Comparison of ENCODE assay signal across 24 cellular contexts in genomic region chr15:92029104-92029466, GRCh38.
DNase-seq lines count a peak whose midpoint lies in the region; ATAC-seq and TF ChIP-seq lines count a peak whose summit lies in the region.
"Had no signal": no experiment of that assay in that cellular context is flagged by ENCODE, and none has a peak within 500 bp of the region (broad histone marks: within the 10 kb centered on the region; RNA-seq: fewer than 3 reads in every experiment).

No MANE protein-coding gene starts in this region.

- H3K4me3 ChIP-seq in gastroesophageal sphincter (no peak overlapping the region), psoas muscle (no peak overlapping the region), tibial nerve (no peak overlapping the region)
- H3K4me3 ChIP-seq: BLaER1 treated with 17β-estradiol and CSF1 and Interleukin-3, amounts not matched to agents 10 nM and 100 nM had no signal

- ATAC-seq in SK-N-SH treated with all-trans-retinoic acid at 6 μM for 48 hours = peak; percentile 33; the same call in 2 of the 3 replicates
- peak; percentile 54 for ATAC-seq in gastroesophageal sphincter
- peak in 1 of 4 donors; percentile 32 for ATAC-seq in psoas muscle
- no peak for ATAC-seq in GM21786 (IDR thresholded peaks at IDR 0.05; ENCODE audit: unreplicated experiment)
- no peak for ATAC-seq in HG02610 (IDR thresholded peaks at IDR 0.05; ENCODE audit: unreplicated experiment)
- ATAC-seq: activated CD4-positive, CD25-positive, alpha-beta regulatory T cell treated with anti-CD3 and anti-CD28 coated beads, Interleukin-2, amount 50 U/mL, for 24 hours; stimulated activated effector memory CD8-positive, alpha-beta T cell treated with anti-CD3 and anti-CD28 coated beads, Interleukin-12 subunit alpha, Interleukin-12 subunit beta, amount 100 ng/mL, for 72 hours had no signal

- peaks cover 5% of the 10 kb centered on the region for H3K27me3 Mint-ChIP-seq in HFFc6 (ENCODE audit: insufficient read depth)
- H3K27me3 Mint-ChIP-seq: activated naive CD4-positive, alpha-beta T cell treated with anti-CD3 and anti-CD28 coated beads, Interleukin-2, amount 10 ng/mL, durations not matched to agents 7 days and 5 days; activated T-cell treated with anti-CD3 and anti-CD28 coated beads, Interleukin-2, amount 50 U/mL, for 24 hours had no signal

- TF ChIP-seq POLR2A in gastroesophageal sphincter (IDR thresholded peaks at IDR 0.05) (no peak), tibial nerve (IDR thresholded peaks at IDR 0.05) (no peak)

- no peak overlapping the region for H3K27ac Mint-ChIP-seq in HFFc6
- H3K27ac Mint-ChIP-seq: activated naive CD4-positive, alpha-beta T cell treated with anti-CD3 and anti-CD28 coated beads, Interleukin-2, amount 10 ng/mL, durations not matched to agents 7 days and 5 days; activated T-cell treated with anti-CD3 and anti-CD28 coated beads, Interleukin-2, amount 50 U/mL, for 24 hours; endodermal cell; stimulated activated effector memory CD8-positive, alpha-beta T cell treated with anti-CD3 and anti-CD28 coated beads, Interleukin-12 subunit alpha, Interleukin-12 subunit beta, amount 100 ng/mL, for 72 hours had no signal

- DNase-seq in psoas muscle (no peak), tibial nerve (ENCODE audit: low spot score in 2 of 2) (no peak), C1 segment of cervical spinal cord (lab: John Stamatoyannopoulos, UW) (no peak), HFFc6 (no peak)
- DNase-seq: ACHN; activated naive CD4-positive, alpha-beta T cell treated with anti-CD3 and anti-CD28 coated beads, Interleukin-2, amount 10 ng/mL, durations not matched to agents 7 days and 5 days; activated T-cell treated with anti-CD3 and anti-CD28 coated beads, Interleukin-2, amount 50 U/mL, for 24 hours; anterior cingulate cortex; EL; HCEC 1CT; hippocampal formation; NCI-H1417; NCI-H2171; NCI-H69; occipital lobe; SW 1271 had no signal

- TF ChIP-seq EP300 in gastroesophageal sphincter (IDR thresholded peaks at IDR 0.05) (no peak), tibial nerve (IDR thresholded peaks at IDR 0.05) (no peak)

- H3K27me3 ChIP-seq in gastroesophageal sphincter (no peaks in the 10 kb centered on the region), psoas muscle (ENCODE audit: insufficient read depth in 3 of 3, low read length in 2 of 3) (no peaks in the 10 kb centered on the region), tibial nerve (no peaks in the 10 kb centered on the region)
- H3K27me3 ChIP-seq: BLaER1 treated with 17β-estradiol and CSF1 and Interleukin-3, amounts not matched to agents 10 nM and 100 nM had no signal

- H3K9me3 ChIP-seq in gastroesophageal sphincter (no peaks in the 10 kb centered on the region), psoas muscle (no peaks in the 10 kb centered on the region), tibial nerve (no peaks in the 10 kb centered on the region)
- H3K9me3 ChIP-seq: BLaER1 treated with 17β-estradiol and CSF1 and Interleukin-3, amounts not matched to agents 10 nM and 100 nM had no signal

- no peak for TF ChIP-seq CTCF in gastroesophageal sphincter (IDR thresholded peaks at IDR 0.05)
- TF ChIP-seq CTCF in psoas muscle (IDR thresholded peaks at IDR 0.05) = no peak
- no peak for TF ChIP-seq CTCF in tibial nerve (IDR thresholded peaks at IDR 0.05)
- no peak for TF ChIP-seq CTCF in HFFc6 (IDR thresholded peaks at IDR 0.05)

- H3K36me3 ChIP-seq in gastroesophageal sphincter = no peaks in the 10 kb centered on the region
- no peaks in the 10 kb centered on the region for H3K36me3 ChIP-seq in psoas muscle (ENCODE audit: insufficient read depth in 1 of 2, low read depth in 1 of 2)
- no peaks in the 10 kb centered on the region for H3K36me3 ChIP-seq in tibial nerve
- H3K36me3 ChIP-seq: BLaER1 treated with 17β-estradiol and CSF1 and Interleukin-3, amounts not matched to agents 10 nM and 100 nM had no signal

- H3K36me3 Mint-ChIP-seq in HFFc6 (ENCODE audit: low read depth) = no peaks in the 10 kb centered on the region
- H3K36me3 Mint-ChIP-seq: stimulated activated effector memory CD8-positive, alpha-beta T cell treated with anti-CD3 and anti-CD28 coated beads, Interleukin-12 subunit alpha, Interleukin-12 subunit beta, amount 100 ng/mL, for 72 hours had no signal

- WGBS in gastroesophageal sphincter (ENCODE audit: low coverage in 1 of 2), 2 donors = 34 to 47% methylated on average over 5 to 6 of the region's 6 CpGs
- 59 to 61% (median 61%) methylated on average over 6 of the region's 6 CpGs for WGBS in psoas muscle, 3 donors
- 50 to 58% methylated on average over 6 of the region's 6 CpGs for WGBS in tibial nerve, 2 donors

- H3K4me1 Mint-ChIP-seq in HFFc6 (ENCODE audit: low read depth) = peaks cover 22% of the 10 kb centered on the region

- H3K4me1 ChIP-seq in gastroesophageal sphincter (peaks cover 0 to 46% (median 0%) of the 10 kb centered on the region in 3 donors), psoas muscle (peaks cover 9% of the 10 kb centered on the region), tibial nerve (peaks cover 0 to 41% (median 2%) of the 10 kb centered on the region in 4 donors)

- H3K9me3 Mint-ChIP-seq in HFFc6 = peaks cover 7% of the 10 kb centered on the region; the same call in 1 of the 2 replicates
- H3K9me3 Mint-ChIP-seq: activated T-cell treated with anti-CD3 and anti-CD28 coated beads, Interleukin-2, amount 50 U/mL, for 24 hours; endodermal cell; stimulated activated effector memory CD8-positive, alpha-beta T cell treated with anti-CD3 and anti-CD28 coated beads, Interleukin-12 subunit alpha, Interleukin-12 subunit beta, amount 100 ng/mL, for 72 hours had no signal

- H3K27ac ChIP-seq in gastroesophageal sphincter = peak overlapping the region in 3 of 4 donors; percentile 44 to 64 (median 61)
- H3K27ac ChIP-seq in psoas muscle = peak overlapping the region; percentile 53
- peak overlapping the region in 3 of 4 donors; percentile 37 to 72 (median 67) for H3K27ac ChIP-seq in tibial nerve
- H3K27ac ChIP-seq: BLaER1 treated with 17β-estradiol and CSF1 and Interleukin-3, amounts not matched to agents 10 nM and 100 nM had no signal

- intact Hi-C loops in psoas muscle (cut with DNase I) = no loop called here

- no peak overlapping the region for H3K4me3 Mint-ChIP-seq in HFFc6
- H3K4me3 Mint-ChIP-seq: activated naive CD4-positive, alpha-beta T cell treated with anti-CD3 and anti-CD28 coated beads, Interleukin-2, amount 10 ng/mL, durations not matched to agents 7 days and 5 days; activated T-cell treated with anti-CD3 and anti-CD28 coated beads, Interleukin-2, amount 50 U/mL, for 24 hours; endodermal cell; stimulated activated effector memory CD8-positive, alpha-beta T cell treated with anti-CD3 and anti-CD28 coated beads, Interleukin-12 subunit alpha, Interleukin-12 subunit beta, amount 100 ng/mL, for 72 hours had no signal

TF ChIP-seq in SK-N-SH treated with all-trans-retinoic acid at 6 μM for 48 hours, 23 proteins besides CTCF, POLR2A, EP300 and RAD21 (continues in another document):
- no peak for TF ChIP-seq ISL1 (CRISPR knock-in tag; IDR thresholded peaks at IDR 0.05)
- no peak for TF ChIP-seq TSHZ2 (CRISPR knock-in tag; IDR thresholded peaks at IDR 0.05)
- TF ChIP-seq ZFP3 (CRISPR knock-in tag; IDR thresholded peaks at IDR 0.05) = no peak
- no peak for TF ChIP-seq ZNF8 (CRISPR knock-in tag; IDR thresholded peaks at IDR 0.05)
- TF ChIP-seq TOX (CRISPR knock-in tag; IDR thresholded peaks at IDR 0.05; ENCODE audit: borderline replicate concordance) = no peak
- TF ChIP-seq RARB (CRISPR knock-in tag; IDR thresholded peaks at IDR 0.05) = no peak
- TF ChIP-seq TCF4 (CRISPR knock-in tag; IDR thresholded peaks at IDR 0.05; ENCODE audit: borderline replicate concordance) = no peak
- no peak for TF ChIP-seq ZNF565 (CRISPR knock-in tag; conservative IDR thresholded peaks at IDR 0.05; ENCODE audit: low read depth)
- no peak for TF ChIP-seq POU6F1 (CRISPR knock-in tag; IDR thresholded peaks at IDR 0.05; ENCODE audit: borderline replicate concordance, low read depth)
- TF ChIP-seq ARNTL (CRISPR knock-in tag; IDR thresholded peaks at IDR 0.05; ENCODE audit: borderline replicate concordance, low read depth) = no peak
- no peak for TF ChIP-seq BACH2 (CRISPR knock-in tag; IDR thresholded peaks at IDR 0.05; ENCODE audit: borderline replicate concordance)
- no peak for TF ChIP-seq ESRRG (CRISPR knock-in tag; IDR thresholded peaks at IDR 0.05)
- no peak for TF ChIP-seq OSR1 (CRISPR knock-in tag; IDR thresholded peaks at IDR 0.05)

Comparison
In these comparisons a context has a peak if more than half of its experiments do, and no peak if none do; other contexts are left out.
1. ATAC-seq: peak in SK-N-SH treated with all-trans-retinoic acid at 6 μM for 48 hours (single experiment) and gastroesophageal sphincter (single experiment); none in GM21786 (single experiment) and HG02610 (single experiment).
2. Peak in every context shown above with its lines, with median percentiles within 50 percentile points of each other: H3K27ac ChIP-seq.